14 cellular contexts compared by ENCODE assay signal in the genomic region with DNA sequence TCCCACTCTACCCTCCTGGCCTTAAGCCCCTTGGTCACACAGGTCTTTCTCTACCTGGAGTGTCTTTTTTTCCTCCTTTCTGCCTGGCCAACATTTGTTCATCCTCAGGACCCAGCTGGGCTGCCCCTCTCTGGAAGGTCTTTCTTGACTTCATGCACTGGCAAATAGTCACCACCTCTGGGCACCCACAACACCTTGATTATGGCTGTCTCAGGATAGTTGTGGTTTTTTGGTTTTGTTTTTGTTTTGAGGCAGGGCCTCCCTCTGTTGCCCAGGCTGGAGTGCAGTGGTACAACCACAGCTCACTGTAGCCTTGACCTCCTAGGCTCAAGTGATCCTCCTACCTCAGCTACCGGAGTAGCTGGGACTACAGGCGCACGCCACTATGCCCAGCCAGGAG. TPM values are rescaled to one million over a fixed set of nuclear protein-coding genes. Genes with fewer than 3 reads are reported as not detected.
DNase-seq lines count a peak whose midpoint lies in the region; ATAC-seq and TF ChIP-seq lines count a peak whose summit lies in the region.
"Had no signal": no experiment of that assay in that cellular context is flagged by ENCODE, and none has a peak within 500 bp of the region (broad histone marks: within the 10 kb centered on the region; RNA-seq: fewer than 3 reads in every experiment).

No MANE protein-coding gene starts in this region.

- no peaks in the 10 kb centered on the region for H3K9me2 ChIP-seq in SK-N-SH

- peak; percentile 35 for DNase-seq in activated CD4-positive, alpha-beta T cell treated with anti-CD3 and anti-CD28 coated beads, Interleukin-2, amount 10 ng/mL, durations not matched to agents 7 days and 5 days
- no peak for DNase-seq in activated CD4-positive, alpha-beta T cell treated with anti-CD3 and anti-CD28 coated beads, Interleukin-2, amount 50 U/mL, for 48 hours
- DNase-seq in RPMI8226 = peak; percentile 63
- DNase-seq in dorsolateral prefrontal cortex = no peak
- peak in 1 of 2 donors; percentile 49 for DNase-seq in stimulated activated naive CD8-positive, alpha-beta T cell treated with anti-CD3 and anti-CD28 coated beads, Interleukin-15, amount 100 ng/mL, for 72 hours
- no peak for DNase-seq in SIG-M5 (lab: John Stamatoyannopoulos, UW)
- no peak for DNase-seq in SK-N-SH
- DNase-seq: DMS79 treated with DMSO at 0.1 percent for 48 hours; NCI-H446 treated with DMSO at 0.1 percent for 48 hours; SHP77 treated with DMSO at 0.1 percent for 48 hours; stimulated activated CD4-positive, alpha-beta T cell treated with anti-CD3 and anti-CD28 coated beads, Interleukin-2, amount 100 ng/mL, for 24 hours had no signal

- TF ChIP-seq CTCF in dorsolateral prefrontal cortex (IDR thresholded peaks at IDR 0.05 in 54 of 56, conservative IDR thresholded peaks at IDR 0.05 in 2 of 56; ENCODE audit: low read depth in 1 of 56, partially characterized antibody in 56 of 56) = no peak
- no peak for TF ChIP-seq CTCF in SK-N-SH (IDR thresholded peaks at IDR 0.05)

- no peak overlapping the region for H3K4me2 ChIP-seq in SK-N-SH

- H3K27ac ChIP-seq in dorsolateral prefrontal cortex (peak overlapping the region in 56 of 59 donors; percentile 15 to 94 (median 80)), SK-N-SH (ENCODE audit: low read depth in 2 of 2, low read length in 1 of 2) (no peak overlapping the region)

- peak overlapping the region; percentile 21 for H3K4me3 Mint-ChIP-seq in activated CD4-positive, alpha-beta T cell treated with anti-CD3 and anti-CD28 coated beads, Interleukin-2, amount 10 ng/mL, durations not matched to agents 7 days and 5 days
- H3K4me3 Mint-ChIP-seq in stimulated activated naive CD8-positive, alpha-beta T cell treated with anti-CD3 and anti-CD28 coated beads, Interleukin-15, amount 100 ng/mL, for 72 hours = peak overlapping the region; percentile 40 to 60

- peaks cover 0 to 2% of the 10 kb centered on the region in 2 experiments; a peak in 1 of 4 replicates for H3K4me1 ChIP-seq in SK-N-SH (ENCODE audit: control insufficient read depth in 1 of 2, insufficient read depth in 2 of 2, low read depth in 1 of 2, low read length in 1 of 2)

- intact Hi-C loops in dorsolateral prefrontal cortex (cut with DNase I) = no loop called here

- POLR2A ChIA-PET in activated CD4-positive, alpha-beta T cell treated with anti-CD3 and anti-CD28 coated beads, Interleukin-2, amount 10 ng/mL, durations not matched to agents 7 days and 5 days (lab: Charles Lee) = no interaction called here
- POLR2A ChIA-PET in SK-N-SH (lab: Yijun Ruan, JAX) = no interaction called here

- no peaks in the 10 kb centered on the region for H3K9me3 Mint-ChIP-seq in activated CD4-positive, alpha-beta T cell treated with anti-CD3 and anti-CD28 coated beads, Interleukin-2, amount 10 ng/mL, durations not matched to agents 7 days and 5 days
- H3K9me3 Mint-ChIP-seq in stimulated activated naive CD8-positive, alpha-beta T cell treated with anti-CD3 and anti-CD28 coated beads, Interleukin-15, amount 100 ng/mL, for 72 hours = no peaks in the 10 kb centered on the region

- TF ChIP-seq EP300 in SK-N-SH (IDR thresholded peaks at IDR 0.05; ENCODE audit: borderline replicate concordance in 1 of 2, low read depth in 1 of 2, low read length in 1 of 2) = no peak

- H2AFZ ChIP-seq in SK-N-SH (ENCODE audit: low read depth) = no peak overlapping the region

- H3K27me3 ChIP-seq in dorsolateral prefrontal cortex = no peaks in the 10 kb centered on the region
- no peaks in the 10 kb centered on the region for H3K27me3 ChIP-seq in SK-N-SH (ENCODE audit: insufficient read depth)

- no peaks in the 10 kb centered on the region for H3K27me3 Mint-ChIP-seq in activated CD4-positive, alpha-beta T cell treated with anti-CD3 and anti-CD28 coated beads, Interleukin-2, amount 10 ng/mL, durations not matched to agents 7 days and 5 days
- H3K27me3 Mint-ChIP-seq in stimulated activated naive CD8-positive, alpha-beta T cell treated with anti-CD3 and anti-CD28 coated beads, Interleukin-15, amount 100 ng/mL, for 72 hours = no peaks in the 10 kb centered on the region
- H3K27me3 Mint-ChIP-seq: progenitor cell of endocrine pancreas had no signal

- ATAC-seq in stimulated activated naive CD8-positive, alpha-beta T cell treated with anti-CD3 and anti-CD28 coated beads, Interleukin-15, amount 100 ng/mL, for 72 hours = no peak
- ATAC-seq in GM21825 (IDR thresholded peaks at IDR 0.05; ENCODE audit: unreplicated experiment) = no peak

- CTCF ChIA-PET in activated CD4-positive, alpha-beta T cell treated with anti-CD3 and anti-CD28 coated beads, Interleukin-2, amount 10 ng/mL, durations not matched to agents 7 days and 5 days (lab: Charles Lee) = interaction anchor here (0.5 to 5.7 kb wide), 5 partner anchors 14 to 492 kb away, joined by 3 to 121 read pairs (median 17); a partner anchor contains a TSS
- CTCF ChIA-PET in SK-N-SH (lab: Yijun Ruan, JAX) = interaction anchor here (0.8 kb wide), 1 partner anchor 10 kb away, joined by 3 read pairs; no protein-coding TSS in a partner anchor

- peaks cover 95% of the 10 kb centered on the region for H3K4me1 Mint-ChIP-seq in activated CD4-positive, alpha-beta T cell treated with anti-CD3 and anti-CD28 coated beads, Interleukin-2, amount 10 ng/mL, durations not matched to agents 7 days and 5 days
- peaks cover 82% of the 10 kb centered on the region for H3K4me1 Mint-ChIP-seq in stimulated activated naive CD8-positive, alpha-beta T cell treated with anti-CD3 and anti-CD28 coated beads, Interleukin-15, amount 100 ng/mL, for 72 hours

- no peak for TF ChIP-seq RAD21 in SK-N-SH (IDR thresholded peaks at IDR 0.05; ENCODE audit: low read length)

- H3K27ac Mint-ChIP-seq in activated CD4-positive, alpha-beta T cell treated with anti-CD3 and anti-CD28 coated beads, Interleukin-2, amount 10 ng/mL, durations not matched to agents 7 days and 5 days = peak overlapping the region; percentile 95
- peak overlapping the region in 1 of 2 donors; percentile 41 for H3K27ac Mint-ChIP-seq in stimulated activated naive CD8-positive, alpha-beta T cell treated with anti-CD3 and anti-CD28 coated beads, Interleukin-15, amount 100 ng/mL, for 72 hours
- H3K27ac Mint-ChIP-seq: progenitor cell of endocrine pancreas had no signal

- H3K9ac ChIP-seq in SK-N-SH = no peak overlapping the region

- WGBS in SK-N-SH (ENCODE audit: low lambda C conversion rate) = 100% methylated on average over 3 of the region's 3 CpGs

- H4K20me1 ChIP-seq in SK-N-SH (ENCODE audit: insufficient read depth) = no peaks in the 10 kb centered on the region

- H3K79me2 ChIP-seq in SK-N-SH (ENCODE audit: insufficient read depth) = no peaks in the 10 kb centered on the region

- H3F3A ChIP-seq in SK-N-SH (replicated peaks; ENCODE audit: insufficient read depth) = no peaks in the 10 kb centered on the region

- no peaks in the 10 kb centered on the region for H3K36me3 ChIP-seq in SK-N-SH (replicated peaks in 1 of 2; ENCODE audit: control insufficient read depth in 1 of 2, insufficient read depth in 2 of 2, low read length in 1 of 2)

- H3K4me3 ChIP-seq in dorsolateral prefrontal cortex = no peak overlapping the region
- no peak overlapping the region for H3K4me3 ChIP-seq in SK-N-SH (ENCODE audit: low read depth in 2 of 2, low read length in 1 of 2)
- H3K4me3 ChIP-seq: lung had no signal

- H3K9me3 ChIP-seq in SK-N-SH = no peaks in the 10 kb centered on the region

- peaks cover 22% of the 10 kb centered on the region for H3K36me3 Mint-ChIP-seq in activated CD4-positive, alpha-beta T cell treated with anti-CD3 and anti-CD28 coated beads, Interleukin-2, amount 10 ng/mL, durations not matched to agents 7 days and 5 days (ENCODE audit: low read depth)

TF ChIP-seq in SK-N-SH, 30 proteins besides CTCF, POLR2A, EP300 and RAD21:
- TF ChIP-seq TAF1 (IDR thresholded peaks at IDR 0.05; ENCODE audit: borderline replicate concordance, low read depth, low read length) (no peak), FOXJ3 (CRISPR knock-in tag; IDR thresholded peaks at IDR 0.05) (no peak), TEAD4 (IDR thresholded peaks at IDR 0.05; ENCODE audit: borderline replicate concordance, insufficient read depth) (no peak), POLR2AphosphoS5 (IDR thresholded peaks at IDR 0.05; ENCODE audit: low read depth, low read length) (no peak), ELF1 (IDR thresholded peaks at IDR 0.05) (no peak), SMC3 (IDR thresholded peaks at IDR 0.05; ENCODE audit: low read depth, low read length) (no peak), MEF2A (IDR thresholded peaks at IDR 0.05; ENCODE audit: borderline replicate concordance, low read depth) (no peak), CHD2 (IDR thresholded peaks at IDR 0.05; ENCODE audit: low read length, partially characterized antibody) (no peak), SIN3A (IDR thresholded peaks at IDR 0.05; ENCODE audit: borderline replicate concordance, low read depth, low read length) (no peak), YY1 (IDR thresholded peaks at IDR 0.05; ENCODE audit: low read depth) (no peak), RXRA (IDR thresholded peaks at IDR 0.05; ENCODE audit: borderline replicate concordance, low read depth) (no peak)
- TF ChIP-seq, protein P1, sequence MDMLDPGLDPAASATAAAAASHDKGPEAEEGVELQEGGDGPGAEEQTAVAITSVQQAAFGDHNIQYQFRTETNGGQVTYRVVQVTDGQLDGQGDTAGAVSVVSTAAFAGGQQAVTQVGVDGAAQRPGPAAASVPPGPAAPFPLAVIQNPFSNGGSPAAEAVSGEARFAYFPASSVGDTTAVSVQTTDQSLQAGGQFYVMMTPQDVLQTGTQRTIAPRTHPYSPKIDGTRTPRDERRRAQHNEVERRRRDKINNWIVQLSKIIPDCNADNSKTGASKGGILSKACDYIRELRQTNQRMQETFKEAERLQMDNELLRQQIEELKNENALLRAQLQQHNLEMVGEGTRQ (IDR thresholded peaks at IDR 0.05; ENCODE audit: borderline replicate concordance, low read depth, low read length) = no peak

RNA-seq across cellular contexts. Expression of a gene that starts 10.8 kb away (rescaled TPM):
- 100 to 1,000 TPM; 192 to 199 TPM for total RNA-seq in activated CD4-positive, alpha-beta T cell treated with anti-CD3 and anti-CD28 coated beads, Interleukin-2, amount 10 ng/mL, durations not matched to agents 7 days and 5 days
- total RNA-seq in dorsolateral prefrontal cortex = 10 to 100 TPM; 11.3 to 46.0 (median 22.5) TPM
- 8.3 and 9.7 TPM in 2 replicates for polyA plus RNA-seq in SK-N-SH (2012; rRNA removed)
- 4.3 and 7.1 TPM in 2 replicates for polyA plus RNA-seq in SK-N-SH (2012; cell fraction: cytosol; rRNA removed)
- 9.0 and 11.6 TPM in 2 replicates for polyA plus RNA-seq in SK-N-SH (2012; cell fraction: nucleus; rRNA removed)

Comparison
In these comparisons a context has a peak if more than half of its experiments do, and no peak if none do; other contexts are left out.
1. DNase-seq: peak in activated CD4-positive, alpha-beta T cell treated with anti-CD3 and anti-CD28 coated beads, Interleukin-2, amount 10 ng/mL, durations not matched to agents 7 days and 5 days (single experiment) and RPMI8226 (single experiment); none in activated CD4-positive, alpha-beta T cell treated with anti-CD3 and anti-CD28 coated beads, Interleukin-2, amount 50 U/mL, for 48 hours (0 of 2), dorsolateral prefrontal cortex (0 of 10), SIG-M5 (single experiment) and SK-N-SH (single experiment).
2. H3K27ac ChIP-seq: peak in dorsolateral prefrontal cortex (56 of 59); none in SK-N-SH (0 of 2).
3. RNA of a gene that starts 10.8 kb away (total RNA-seq): 192 to 199 TPM in activated CD4-positive, alpha-beta T cell treated with anti-CD3 and anti-CD28 coated beads, Interleukin-2, amount 10 ng/mL, durations not matched to agents 7 days and 5 days; 11.3 to 46.0 TPM in dorsolateral prefrontal cortex; every median in the first group is over 4 times any median in the second.